ENCODE assay signal across 21 cellular contexts in the genomic region with DNA sequence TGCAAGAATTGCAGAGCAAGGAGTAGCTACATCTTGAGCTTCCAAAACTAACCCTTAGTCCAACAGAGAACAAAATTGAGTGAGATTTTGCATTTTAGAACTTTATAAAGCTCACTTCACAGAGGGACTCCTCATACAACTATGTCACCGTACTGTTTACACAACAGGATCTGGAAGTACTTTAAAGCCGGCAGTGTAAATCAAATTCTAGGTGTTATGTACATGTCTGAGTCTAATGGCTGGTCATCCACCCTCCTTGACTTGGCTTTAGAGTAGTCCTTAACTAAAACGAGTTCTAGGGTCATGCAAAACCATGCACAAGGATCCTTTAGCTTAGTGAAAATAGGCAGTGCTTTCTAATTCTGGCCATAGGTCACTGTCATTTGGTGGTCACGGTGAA. TPM values are rescaled to one million over a fixed set of nuclear protein-coding genes. Genes with fewer than 3 reads are reported as not detected.
A peak's percentile ranks its signal among the peaks of the same experiment; 100 is the strongest.
DNase-seq lines count a peak whose midpoint lies in the region; ATAC-seq and TF ChIP-seq lines count a peak whose summit lies in the region.
"Had no signal": no experiment of that assay in that cellular context is flagged by ENCODE, and none has a peak within 500 bp of the region (broad histone marks: within the 10 kb centered on the region; RNA-seq: fewer than 3 reads in every experiment).

No MANE protein-coding gene starts in this region.

- no peaks in the 10 kb centered on the region for H3K36me3 ChIP-seq in left lung

- ATAC-seq in left lung (peak; percentile 67), GM19467 (IDR thresholded peaks at IDR 0.05; ENCODE audit: unreplicated experiment) (no peak)
- ATAC-seq: activated T-cell treated with anti-CD3 and anti-CD28 coated beads, Interleukin-2, amount 50 U/mL, for 72 hours; effector memory CD8-positive, alpha-beta T cell; naive thymus-derived CD4-positive, alpha-beta T cell; stimulated activated naive CD8-positive, alpha-beta T cell treated with anti-CD3 and anti-CD28 coated beads, Interleukin-15, Interleukin-2, amounts not matched to agents 100 U/mL and 50 U/mL, for 24 hours had no signal

- TF ChIP-seq CTCF in VCaP (conservative IDR thresholded peaks at IDR 0.05) (no peak), left lung (IDR thresholded peaks at IDR 0.05) (no peak)

- in situ Hi-C loops in G401 (cut with HindIII; ENCODE audit: low sequenced_read_pairs) = no loop called here

- no peaks in the 10 kb centered on the region for H3K9me3 ChIP-seq in left lung

- peaks cover 0 to 9% of the 10 kb centered on the region in 2 donors for H3K27me3 ChIP-seq in left lung

- intact Hi-C loops in left lung (cut with DNase I) = no loop called here

- H3K27ac ChIP-seq in VCaP (peak overlapping the region; percentile 47), left lung (peak overlapping the region in 1 of 2 donors; percentile 53), temporal lobe (ENCODE audit: low read depth, low read length) (peak overlapping the region; percentile 33)
- H3K27ac ChIP-seq: HL-60 had no signal

- H3K4me3 ChIP-seq in left lung = no peak overlapping the region

- H3K4me1 ChIP-seq in left lung = peaks cover 14 to 43% of the 10 kb centered on the region in 2 donors

- DNase-seq in NCI-H2107 treated with DMSO at 0.1 percent for 48 hours (lab: John Stamatoyannopoulos, UW; ENCODE audit: unreplicated experiment) = peak; percentile 33
- no peak for DNase-seq in NCI-H2107 (lab: John Stamatoyannopoulos, UW)
- no peak for DNase-seq in left lung
- DNase-seq in G401 (ENCODE audit: low spot score) = no peak
- no peak for DNase-seq in C1 segment of cervical spinal cord (lab: John Stamatoyannopoulos, UW)
- DNase-seq: ACHN; activated CD4-positive, alpha-beta memory T cell treated with anti-CD3 and anti-CD28 coated beads for 36 hours; activated naive CD8-positive, alpha-beta T cell treated with anti-CD3 and anti-CD28 coated beads for 36 hours; activated T-cell treated with anti-CD3 and anti-CD28 coated beads, Interleukin-2, amount 50 U/mL, for 72 hours; CD8-positive, alpha-beta memory T cell; effector memory CD8-positive, alpha-beta T cell; GOT3; naive thymus-derived CD4-positive, alpha-beta T cell; NCI-H1436; stimulated activated CD4-positive, alpha-beta T cell treated with anti-CD3 and anti-CD28 coated beads, Interleukin-15, amount 100 ng/mL, for 24 hours; stimulated activated naive CD8-positive, alpha-beta T cell treated with anti-CD3 and anti-CD28 coated beads, Interleukin-15, Interleukin-2, amounts not matched to agents 100 U/mL and 50 U/mL, for 24 hours; SW 1271 had no signal

RNA-seq across cellular contexts. Expression of gene IRAG1, which starts 23.5 kb away (rescaled TPM):
- total RNA-seq in left lung (10 to 100 TPM; 17.0 to 17.5 TPM), temporal lobe (0.98 TPM)
- 3.9 and 4.1 TPM in 2 replicates for total RNA-seq in G401 (2014; rRNA removed; shearing (Covaris generic))
- total RNA-seq: activated CD4-positive, alpha-beta memory T cell treated with anti-CD3 and anti-CD28 coated beads for 36 hours; activated naive CD8-positive, alpha-beta T cell treated with anti-CD3 and anti-CD28 coated beads for 36 hours; CD8-positive, alpha-beta memory T cell had no signal
